In genomic region chr21:44462090-44462833, GRCh38 we compare ENCODE assay signal across 1 cellular context.
A peak's percentile ranks its signal among the peaks of the same experiment; 100 is the strongest.
TF ChIP-seq lines count a peak whose summit lies in the region.

No MANE protein-coding gene starts in this region.

TF ChIP-seq in HepG2, 621 proteins besides CTCF, POLR2A, EP300 and RAD21 (continued from another document):
- peak; percentile 30 for TF ChIP-seq ZNF407 (CRISPR knock-in tag; IDR thresholded peaks at IDR 0.05; ENCODE audit: not compliant biosample characterization)
